ENCODE assay signal across 13 cellular contexts in genomic region chr15:41965441-41966413, GRCh38. TPM values are rescaled to one million over a fixed set of nuclear protein-coding genes. Genes with fewer than 3 reads are reported as not detected.
DNase-seq lines count a peak whose midpoint lies in the region; ATAC-seq lines count a peak whose summit lies in the region.
"Had no signal": no experiment of that assay in that cellular context is flagged by ENCODE, and none has a peak within 500 bp of the region (broad histone marks: within the 10 kb centered on the region; RNA-seq: fewer than 3 reads in every experiment).

No MANE protein-coding gene starts in this region.

- H3K9me3 Mint-ChIP-seq in stimulated activated naive CD8-positive, alpha-beta T cell treated with anti-CD3 and anti-CD28 coated beads, Interleukin-15, Interleukin-2, amounts not matched to agents 100 ng/mL and 50 ng/mL, for 24 hours, result no peaks in the 10 kb centered on the region
- no peaks in the 10 kb centered on the region for H3K9me3 Mint-ChIP-seq in natural killer cell treated with Interleukin-12 subunit alpha and Interleukin-12 subunit beta and Interleukin-15 and Interleukin-18, amount 100 ng/mL, for 72 hours
- H3K9me3 Mint-ChIP-seq: HFFc6 had no signal

- no peak for ATAC-seq in stimulated activated naive CD8-positive, alpha-beta T cell treated with anti-CD3 and anti-CD28 coated beads, Interleukin-15, Interleukin-2, amounts not matched to agents 100 U/mL and 50 U/mL, for 24 hours
- ATAC-seq in natural killer cell treated with Interleukin-12 subunit alpha and Interleukin-12 subunit beta and Interleukin-15 and Interleukin-18, amount 100 ng/mL, for 72 hours, result no peak

- no peak overlapping the region for H3K4me3 Mint-ChIP-seq in stimulated activated naive CD8-positive, alpha-beta T cell treated with anti-CD3 and anti-CD28 coated beads, Interleukin-15, Interleukin-2, amounts not matched to agents 100 ng/mL and 50 ng/mL, for 24 hours
- no peak overlapping the region for H3K4me3 Mint-ChIP-seq in natural killer cell treated with Interleukin-12 subunit alpha and Interleukin-12 subunit beta and Interleukin-15 and Interleukin-18, amount 100 ng/mL, for 72 hours
- H3K4me3 Mint-ChIP-seq: HFFc6 had no signal

- peak overlapping the region; percentile 41 for H3K27ac Mint-ChIP-seq in stimulated activated naive CD8-positive, alpha-beta T cell treated with anti-CD3 and anti-CD28 coated beads, Interleukin-15, Interleukin-2, amounts not matched to agents 100 ng/mL and 50 ng/mL, for 24 hours
- H3K27ac Mint-ChIP-seq in natural killer cell treated with Interleukin-12 subunit alpha and Interleukin-12 subunit beta and Interleukin-15 and Interleukin-18, amount 100 ng/mL, for 72 hours, result peak overlapping the region; percentile 23 to 80
- H3K27ac Mint-ChIP-seq: HFFc6 had no signal

- H3K27me3 Mint-ChIP-seq in stimulated activated naive CD8-positive, alpha-beta T cell treated with anti-CD3 and anti-CD28 coated beads, Interleukin-15, Interleukin-2, amounts not matched to agents 100 ng/mL and 50 ng/mL, for 24 hours, result no peaks in the 10 kb centered on the region
- no peaks in the 10 kb centered on the region for H3K27me3 Mint-ChIP-seq in natural killer cell treated with Interleukin-12 subunit alpha and Interleukin-12 subunit beta and Interleukin-15 and Interleukin-18, amount 100 ng/mL, for 72 hours

- peaks cover 56% of the 10 kb centered on the region for H3K4me1 Mint-ChIP-seq in stimulated activated naive CD8-positive, alpha-beta T cell treated with anti-CD3 and anti-CD28 coated beads, Interleukin-15, Interleukin-2, amounts not matched to agents 100 ng/mL and 50 ng/mL, for 24 hours (ENCODE audit: low read depth)
- peaks cover 37 to 47% of the 10 kb centered on the region in 2 donors for H3K4me1 Mint-ChIP-seq in natural killer cell treated with Interleukin-12 subunit alpha and Interleukin-12 subunit beta and Interleukin-15 and Interleukin-18, amount 100 ng/mL, for 72 hours (ENCODE audit: low read depth in 2 of 2)

- no peak for DNase-seq in stimulated activated naive CD8-positive, alpha-beta T cell treated with anti-CD3 and anti-CD28 coated beads, Interleukin-15, Interleukin-2, amounts not matched to agents 100 U/mL and 50 U/mL, for 24 hours
- DNase-seq in ecto neural progenitor cell (ENCODE audit: low spot score), result peak; percentile 39
- no peak for DNase-seq in natural killer cell treated with Interleukin-12 subunit alpha and Interleukin-12 subunit beta and Interleukin-15 and Interleukin-18, amount 100 ng/mL, for 72 hours (ENCODE audit: low spot score)
- no peak for DNase-seq in HT-29 (ENCODE audit: low spot score)
- DNase-seq in SIG-M5 treated with dmso at 0.1 percent for 504 hours (lab: John Stamatoyannopoulos, UW; ENCODE audit: unreplicated experiment), result no peak
- DNase-seq in HPDE6-E6E7 (ENCODE audit: extremely low spot score), result no peak
- DNase-seq in NCI-H82 (lab: John Stamatoyannopoulos, UW), result no peak
- DNase-seq: HFFc6, kidney glomerular epithelial cell, T-helper 2 cell had no signal

- H3K36me3 Mint-ChIP-seq in stimulated activated naive CD8-positive, alpha-beta T cell treated with anti-CD3 and anti-CD28 coated beads, Interleukin-15, Interleukin-2, amounts not matched to agents 100 ng/mL and 50 ng/mL, for 24 hours (ENCODE audit: low read depth), result peaks cover 15% of the 10 kb centered on the region
- peaks cover 6% of the 10 kb centered on the region for H3K36me3 Mint-ChIP-seq in natural killer cell treated with Interleukin-12 subunit alpha and Interleukin-12 subunit beta and Interleukin-15 and Interleukin-18, amount 100 ng/mL, for 72 hours

RNA-seq across cellular contexts. Expression of gene EHD4, which starts 6.6 kb away (rescaled TPM):
- total RNA-seq in natural killer cell treated with Interleukin-12 subunit alpha and Interleukin-12 subunit beta and Interleukin-15 and Interleukin-18, amount 100 ng/mL, for 72 hours, result 10 to 100 TPM; 19.9 to 24.5 TPM
- total RNA-seq in HT-29 (2014; rRNA removed; shearing (Covaris generic)), result 54.2 and 60.6 TPM in 2 replicates

RNA-seq across cellular contexts. Expression of gene PLA2G4E, which starts 55.1 kb away (rescaled TPM):
- not detected for total RNA-seq in natural killer cell treated with Interleukin-12 subunit alpha and Interleukin-12 subunit beta and Interleukin-15 and Interleukin-18, amount 100 ng/mL, for 72 hours
- total RNA-seq in HT-29 (2014; rRNA removed; shearing (Covaris generic)), result not detected in 2 replicates
- total RNA-seq: HFFc6, M059J, renal cortical epithelial cell had no signal
